ENCODE assay signal across 34 cellular contexts in genomic region chr4:128950796-128951195, GRCh38.
DNase-seq lines count a peak whose midpoint lies in the region; ATAC-seq, FAIRE-seq and TF ChIP-seq lines count a peak whose summit lies in the region.
"Had no signal": no experiment of that assay in that cellular context is flagged by ENCODE, and none has a peak within 500 bp of the region (broad histone marks: within the 10 kb centered on the region; RNA-seq: fewer than 3 reads in every experiment).

No MANE protein-coding gene starts in this region.

- intact Hi-C loops in HepG2 (cut with micrococcal nuclease; ENCODE audit: unreplicated experiment) = no loop called here
- intact Hi-C loops in right lobe of liver (cut with DNase I) = no loop called here
- intact Hi-C loops in K562 (cut with micrococcal nuclease) = no loop called here
- intact Hi-C loops in endothelial cell of umbilical vein (cut with micrococcal nuclease) = loop anchor here (2.0 kb wide), 1 partner anchor 142 kb away; the partner anchor contains the start of gene SCLT1

- in situ Hi-C loops in HepG2 (cut with HindIII; ENCODE audit: extremely low pct_ligation_motif_present, low pct_unique_long_range_greater_than_20kb) (no loop called here), K562 (cut with MboI) (no loop called here)

- 95% methylated on average over 2 of the region's 2 CpGs for WGBS in HepG2 (ENCODE audit: low lambda C conversion rate)
- WGBS in right lobe of liver (ENCODE audit: insufficient coverage, low coverage, low lambda C conversion rate, missing lambda C conversion rate) = 93% methylated on average over 2 of the region's 2 CpGs
- WGBS in K562 (ENCODE audit: insufficient coverage, low coverage, missing lambda C conversion rate) = 78% methylated on average over 2 of the region's 2 CpGs

- H3K4me3 ChIP-seq in HepG2 (replicated peaks in 1 of 3; ENCODE audit: insufficient read depth in 1 of 3, low read depth in 2 of 3, low read length in 3 of 3) (no peak overlapping the region), right lobe of liver (no peak overlapping the region), K562 (no peak overlapping the region), endothelial cell of umbilical vein (replicated peaks in 1 of 3; ENCODE audit: insufficient read depth in 1 of 3, low read depth in 1 of 3, low read length in 3 of 3) (no peak overlapping the region), osteoblast (ENCODE audit: insufficient read depth, low read length) (no peak overlapping the region)
- H3K4me3 ChIP-seq: A549; BLaER1; BLaER1 treated with 17β-estradiol and CSF1 and Interleukin-3, amounts not matched to agents 10 nM and 100 nM had no signal

- H3K9me1 ChIP-seq in K562 (ENCODE audit: control insufficient read depth, insufficient read depth, low read length) (no peaks in the 10 kb centered on the region), endothelial cell of umbilical vein (replicated peaks; ENCODE audit: control insufficient read depth, extremely low read depth, insufficient read depth, low read length) (no peaks in the 10 kb centered on the region)

- POLR2A ChIA-PET in HepG2 (lab: Yijun Ruan, JAX) = no interaction called here
- POLR2A ChIA-PET in K562 (lab: Yijun Ruan, JAX) = no interaction called here
- POLR2A ChIA-PET in endothelial cell of umbilical vein (lab: Charles Lee) = interaction anchor here (0.6 kb wide), 1 partner anchor 15 kb away, joined by 5 read pairs; no protein-coding TSS in a partner anchor

- FAIRE-seq in HepG2 (lab: Jason Lieb, UNC) = no peak
- FAIRE-seq in K562 (lab: Jason Lieb, UNC) = no peak
- no peak for FAIRE-seq in endothelial cell of umbilical vein (lab: Jason Lieb, UNC)
- FAIRE-seq: A204.1, A549 had no signal

- ATAC-seq in HepG2 (no peak), right lobe of liver (no peak), K562 (no peak), GM21367 (IDR thresholded peaks at IDR 0.05; ENCODE audit: unreplicated experiment) (no peak)
- ATAC-seq: A549; CD8-positive, alpha-beta T cell had no signal

- H3K27ac ChIP-seq in HepG2 (ENCODE audit: extremely low read length, insufficient read depth, low read length) (no peak overlapping the region), right lobe of liver (no peak overlapping the region), K562 (ENCODE audit: extremely low read depth, low read depth, low read length) (no peak overlapping the region), endothelial cell of umbilical vein (ENCODE audit: insufficient read depth, low read depth, low read length) (no peak overlapping the region), osteoblast (ENCODE audit: low read depth, low read length) (peak overlapping the region; percentile 15)
- H3K27ac ChIP-seq: 22Rv1; A549; BLaER1; BLaER1 treated with 17β-estradiol and CSF1 and Interleukin-3, amounts not matched to agents 10 nM and 100 nM; C4-2B had no signal

- BruUV-seq in HepG2 (replicated peaks; lab: Mats Ljungman, UMichigan) (no TSS peak), K562 (replicated peaks; lab: Mats Ljungman, UMichigan) (no TSS peak), endothelial cell of umbilical vein (replicated peaks; lab: Mats Ljungman, UMichigan) (no TSS peak)

- H2AFZ ChIP-seq in HepG2 (ENCODE audit: low read length) (no peak overlapping the region), K562 (ENCODE audit: low read depth, low read length) (no peak overlapping the region), endothelial cell of umbilical vein (ENCODE audit: low read depth, low read length) (no peak overlapping the region), osteoblast (ENCODE audit: low read length) (no peak overlapping the region)

- H3K27me3 ChIP-seq in HepG2 (ENCODE audit: control insufficient read depth in 1 of 2, insufficient read depth in 2 of 2, low read length in 2 of 2) (no peaks in the 10 kb centered on the region), right lobe of liver (no peaks in the 10 kb centered on the region), K562 (ENCODE audit: control insufficient read depth in 2 of 2, insufficient read depth in 2 of 2, low read length in 2 of 2) (no peaks in the 10 kb centered on the region), endothelial cell of umbilical vein (ENCODE audit: control insufficient read depth in 2 of 2, insufficient read depth in 2 of 2, low read length in 2 of 2) (no peaks in the 10 kb centered on the region), osteoblast (ENCODE audit: insufficient read depth, low read length) (no peaks in the 10 kb centered on the region)
- H3K27me3 ChIP-seq: BE2C; BLaER1; BLaER1 treated with 17β-estradiol and CSF1 and Interleukin-3, amounts not matched to agents 10 nM and 100 nM had no signal

- H3K36me3 ChIP-seq in HepG2 (replicated peaks in 1 of 2; ENCODE audit: control insufficient read depth in 1 of 2, insufficient read depth in 2 of 2, low read length in 2 of 2) = no peaks in the 10 kb centered on the region
- H3K36me3 ChIP-seq in right lobe of liver = peaks cover 0 to 2% (median 0%) of the 10 kb centered on the region in 4 donors
- H3K36me3 ChIP-seq in K562 (ENCODE audit: control insufficient read depth, insufficient read depth, low read length) = peaks cover 5% of the 10 kb centered on the region; the same call in 1 of the 3 replicates
- no peaks in the 10 kb centered on the region for H3K36me3 ChIP-seq in endothelial cell of umbilical vein (ENCODE audit: control insufficient read depth in 2 of 2, extremely low read depth in 1 of 2, insufficient read depth in 2 of 2, low read length in 2 of 2)
- H3K36me3 ChIP-seq in osteoblast (ENCODE audit: insufficient read depth, low read length) = no peaks in the 10 kb centered on the region
- H3K36me3 ChIP-seq: BLaER1 had no signal

- TF ChIP-seq POLR2A in HepG2 (IDR thresholded peaks at IDR 0.05; ENCODE audit: insufficient read depth in 1 of 2, low read depth in 2 of 2, low read length in 2 of 2) = no peak
- no peak for TF ChIP-seq POLR2A in right lobe of liver (IDR thresholded peaks at IDR 0.05)
- no peak for TF ChIP-seq POLR2A in K562 (conservative IDR thresholded peaks at IDR 0.05)
- no peak for TF ChIP-seq POLR2A in endothelial cell of umbilical vein (IDR thresholded peaks at IDR 0.05; ENCODE audit: low read depth, low read length)

- TF ChIP-seq CTCF in HepG2 (CRISPR knock-in tag; IDR thresholded peaks at IDR 0.05) (no peak), right lobe of liver (IDR thresholded peaks at IDR 0.05) (no peak), K562 (IDR thresholded peaks at IDR 0.05 in 2 of 3, conservative IDR thresholded peaks at IDR 0.05 in 1 of 3; ENCODE audit: insufficient read depth in 2 of 3, low read depth in 1 of 3, low read length in 3 of 3) (no peak), endothelial cell of umbilical vein (IDR thresholded peaks at IDR 0.05; ENCODE audit: extremely low read depth in 1 of 2, insufficient read depth in 1 of 2, low read depth in 1 of 2, low read length in 2 of 2) (no peak), osteoblast (IDR thresholded peaks at IDR 0.05; ENCODE audit: extremely low read depth, low read depth, low read length) (no peak)

- no peak for TF ChIP-seq RAD21 in HepG2 (CRISPR knock-in tag; IDR thresholded peaks at IDR 0.05)
- no peak for TF ChIP-seq RAD21 in K562 (CRISPR knock-in tag; conservative IDR thresholded peaks at IDR 0.05 in 1 of 2, IDR thresholded peaks at IDR 0.05 in 1 of 2)

- H3K4me2 ChIP-seq in HepG2 (ENCODE audit: low read depth, low read length) (no peak overlapping the region), K562 (ENCODE audit: insufficient read depth, low read length) (no peak overlapping the region), endothelial cell of umbilical vein (ENCODE audit: insufficient read depth, low read length) (peak overlapping the region; percentile 47), osteoblast (ENCODE audit: insufficient read depth, low read length) (peak overlapping the region; percentile 23)
- H3K4me2 ChIP-seq: A549; BLaER1; BLaER1 treated with 17β-estradiol and CSF1 and Interleukin-3, amounts not matched to agents 10 nM and 100 nM had no signal

- no peak overlapping the region for H3K9ac ChIP-seq in HepG2 (ENCODE audit: insufficient read depth, low read depth, low read length)
- no peak overlapping the region for H3K9ac ChIP-seq in K562 (ENCODE audit: insufficient read depth in 1 of 2, low read depth in 2 of 2, low read length in 2 of 2)
- no peak overlapping the region for H3K9ac ChIP-seq in endothelial cell of umbilical vein (replicated peaks; ENCODE audit: extremely low read depth, insufficient read depth, low read length)
- H3K9ac ChIP-seq: BLaER1; BLaER1 treated with 17β-estradiol and CSF1 and Interleukin-3, amounts not matched to agents 10 nM and 100 nM had no signal

- DNase-seq in HepG2 (ENCODE audit: low spot score) (no peak), right lobe of liver (no peak), K562 (ENCODE audit: extremely low read depth in 1 of 4, low spot score in 3 of 4) (no peak), endothelial cell of umbilical vein (ENCODE audit: low read depth, low spot score) (no peak), osteoblast (ENCODE audit: insufficient read length, low spot score, missing footprints) (no peak), NCI-H146 treated with DMSO at 0.1 percent for 48 hours (lab: John Stamatoyannopoulos, UW; ENCODE audit: unreplicated experiment) (no peak), HK-2 (ENCODE audit: unreplicated experiment) (no peak)
- DNase-seq: 8988T; ACHN; AML-193; BE2C; C1 segment of cervical spinal cord; Caco-2; Calu3; CD4-positive, alpha-beta memory T cell; CD4-positive, alpha-beta T cell; CD4-positive, CD25-positive, alpha-beta regulatory T cell; CD8-positive, alpha-beta memory T cell; CD8-positive, alpha-beta T cell; COR-L47; DMS 273 treated with DMSO at 0.1 percent for 48 hours; DMS153; DMS53; DMS79; DMS79 treated with DMSO at 0.1 percent for 48 hours; DND-41; EL had no signal

- TF ChIP-seq EP300 in HepG2 (IDR thresholded peaks at IDR 0.05; ENCODE audit: low read depth in 2 of 2, low read length in 2 of 2) (no peak), HepG2 (CRISPR knock-in tag; IDR thresholded peaks at IDR 0.05; ENCODE audit: borderline replicate concordance) (no peak), K562 (IDR thresholded peaks at IDR 0.05; ENCODE audit: low read length) (no peak)

- H3K4me1 ChIP-seq in HepG2 (ENCODE audit: insufficient read depth, low read length) (peaks cover 15% of the 10 kb centered on the region), right lobe of liver (no peaks in the 10 kb centered on the region), K562 (replicated peaks in 1 of 2; ENCODE audit: control insufficient read depth in 2 of 2, insufficient read depth in 2 of 2, low read length in 2 of 2) (no peaks in the 10 kb centered on the region), endothelial cell of umbilical vein (ENCODE audit: control insufficient read depth, extremely low read depth, insufficient read depth, low read length) (peaks cover 11% of the 10 kb centered on the region), osteoblast (ENCODE audit: insufficient read depth, low read length) (peaks cover 15% of the 10 kb centered on the region)
- H3K4me1 ChIP-seq: A549, BE2C, BLaER1, Caco-2 had no signal

- H4K20me1 ChIP-seq in HepG2 (ENCODE audit: insufficient read depth, low read length) (no peaks in the 10 kb centered on the region), K562 (replicated peaks; ENCODE audit: control insufficient read depth, insufficient read depth, low read length) (no peaks in the 10 kb centered on the region), endothelial cell of umbilical vein (replicated peaks; ENCODE audit: control insufficient read depth, extremely low read depth, insufficient read depth, low read length) (no peaks in the 10 kb centered on the region), osteoblast (ENCODE audit: insufficient read depth, low read length) (no peaks in the 10 kb centered on the region)
- H4K20me1 ChIP-seq: BLaER1; BLaER1 treated with 17β-estradiol and CSF1 and Interleukin-3, amounts not matched to agents 10 nM and 100 nM had no signal

- H3K9me3 ChIP-seq in HepG2 (ENCODE audit: low read length) = no peaks in the 10 kb centered on the region
- H3K9me3 ChIP-seq in right lobe of liver = no peaks in the 10 kb centered on the region
- no peaks in the 10 kb centered on the region for H3K9me3 ChIP-seq in K562 (replicated peaks; ENCODE audit: control insufficient read depth, insufficient read depth, low read depth, low read length)
- no peaks in the 10 kb centered on the region for H3K9me3 ChIP-seq in endothelial cell of umbilical vein (replicated peaks; ENCODE audit: control insufficient read depth, insufficient read depth, low read length)
- no peaks in the 10 kb centered on the region for H3K9me3 ChIP-seq in osteoblast (ENCODE audit: low read depth, low read length)
- H3K9me3 ChIP-seq: A549; BE2C; BLaER1; BLaER1 treated with 17β-estradiol and CSF1 and Interleukin-3, amounts not matched to agents 10 nM and 100 nM; Caco-2 had no signal

- dilution Hi-C loops in endothelial cell of umbilical vein (cut with MboI; ENCODE audit: extremely low pct_ligation_motif_present, low sequenced_read_pairs) = no loop called here

- H3K79me2 ChIP-seq in HepG2 (ENCODE audit: insufficient read depth, low read length) (no peaks in the 10 kb centered on the region), K562 (ENCODE audit: control insufficient read depth, insufficient read depth, low read length) (no peaks in the 10 kb centered on the region), endothelial cell of umbilical vein (ENCODE audit: control insufficient read depth, insufficient read depth, low read length) (no peaks in the 10 kb centered on the region), osteoblast (ENCODE audit: insufficient read depth, low read length) (no peaks in the 10 kb centered on the region)

- CTCF ChIA-PET in HepG2 (lab: Yijun Ruan, JAX; ENCODE audit: low intra/inter-chr PET ratio, low total read pairs) (no interaction called here), K562 (lab: Yijun Ruan, JAX; ENCODE audit: low intra/inter-chr PET ratio) (no interaction called here), endothelial cell of umbilical vein (lab: Charles Lee) (interaction anchor here (1.2 kb wide), 1 partner anchor 9 kb away, joined by 3 read pairs; no protein-coding TSS in a partner anchor)

Comparison
In these comparisons a context has a peak if more than half of its experiments do, and no peak if none do; other contexts are left out.
1. H3K4me2 ChIP-seq: peak in endothelial cell of umbilical vein (single experiment) and osteoblast (single experiment); none in HepG2 (single experiment) and K562 (single experiment).
2. Of the 241 proteins assayed by ChIP-seq in both HepG2 and K562: peak only in HepG2: MAFF; only in K562: none; in both: none; in neither: 239; mixed calls (peak in some experiments, not most) for 1.